In the genomic region with DNA sequence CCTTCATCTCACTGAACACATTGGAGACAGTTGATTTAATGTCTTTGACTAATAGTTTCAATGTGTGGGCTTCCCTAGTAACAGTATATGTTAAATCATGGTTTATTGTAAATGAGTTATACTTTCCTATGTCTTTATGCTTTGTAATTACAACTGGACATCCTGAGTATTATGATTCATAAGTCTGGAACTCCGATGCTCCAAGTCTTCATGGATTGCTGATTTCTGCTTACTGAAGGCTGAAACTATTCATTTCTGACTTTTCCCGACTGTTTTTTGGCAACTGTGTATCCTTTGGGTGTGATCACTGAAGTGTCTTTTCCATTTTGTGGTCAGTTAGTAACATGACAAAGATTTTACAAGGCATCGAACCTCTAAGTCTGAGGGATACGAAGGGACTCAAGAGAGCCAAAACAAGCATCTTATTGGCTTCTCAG, we compare ENCODE assay signal across 15 cellular contexts. TPM values are rescaled to one million over a fixed set of nuclear protein-coding genes. Genes with fewer than 3 reads are reported as not detected.
DNase-seq lines count a peak whose midpoint lies in the region; ATAC-seq, FAIRE-seq and TF ChIP-seq lines count a peak whose summit lies in the region.
"Had no signal": no experiment of that assay in that cellular context is flagged by ENCODE, and none has a peak within 500 bp of the region (broad histone marks: within the 10 kb centered on the region; RNA-seq: fewer than 3 reads in every experiment).

No MANE protein-coding gene starts in this region.

- POLR2A ChIA-PET in A549 (lab: Yijun Ruan, JAX) (no interaction called here), HCT116 (lab: Charles Lee) (no interaction called here)

- CTCF ChIA-PET in A549 (lab: Yijun Ruan, JAX) (interaction anchor here (2.4 kb wide), 1 partner anchor 94 kb away, joined by 6 read pairs; no protein-coding TSS in a partner anchor), HCT116 (lab: Charles Lee) (no interaction called here)

- ATAC-seq in A549 (peak; percentile 47 to 65; a peak in 4 of 6 replicates), HCT116 (no peak), HG03159 (IDR thresholded peaks at IDR 0.05; ENCODE audit: unreplicated experiment) (no peak)
- ATAC-seq: mucosa of descending colon; stimulated activated naive B cell treated with anti-CD40 and anti-IgM and Interleukin-4, amounts not matched to agents 10 μg/mL and 1 μg/mL and 100 μg/mL, for 72 hours had no signal

- H2AFZ ChIP-seq in HCT116 (ENCODE audit: low read depth, low read length, poor library complexity, severe bottlenecking), result peak overlapping the region; percentile 58

- DNase-seq in A549 (ENCODE audit: low read depth in 1 of 2, low spot score in 1 of 2) (peak in 1 of 2 experiments; percentile 38), HCT116 (ENCODE audit: low read depth, low spot score) (peak; percentile 40), amniotic stem cell (lab: John Stamatoyannopoulos, UW) (peak; percentile 92), glomerular endothelial cell (ENCODE audit: extremely low read depth, low read depth, low spot score) (peak; percentile 77), ecto neural progenitor cell (ENCODE audit: low spot score) (no peak), tibial artery (no peak)
- DNase-seq in central memory CD4-positive, alpha-beta T cell, result no peak
- DNase-seq: activated CD8-positive, alpha-beta memory T cell treated with anti-CD3 and anti-CD28 coated beads for 24 hours; amygdala; CD4-positive, CD25-positive, alpha-beta regulatory T cell; mucosa of descending colon; NCI-H526 treated with DMSO at 0.1 percent for 48 hours; stimulated activated naive B cell treated with anti-CD40 and anti-IgM and Interleukin-4, amounts not matched to agents 10 μg/mL and 1 μg/mL and 100 μg/mL, for 72 hours had no signal

- FAIRE-seq in A549 (lab: Jason Lieb, UNC), result no peak

- no peak overlapping the region for H3K9ac ChIP-seq in HCT116 (ENCODE audit: low read length)
- H3K9ac ChIP-seq: KMS-11 had no signal

- H3K9me2 ChIP-seq in HCT116 (ENCODE audit: insufficient read depth), result no peaks in the 10 kb centered on the region

- intact Hi-C loops in HCT116 (cut with micrococcal nuclease), result no loop called here
- intact Hi-C loops in tibial artery (cut with DNase I; ENCODE audit: low total_unique reads), result no loop called here

- H4K20me1 ChIP-seq in HCT116 (ENCODE audit: insufficient read depth), result no peaks in the 10 kb centered on the region

- TF ChIP-seq CTCF in A549 (IDR thresholded peaks at IDR 0.05), result no peak
- TF ChIP-seq CTCF in HCT116 (IDR thresholded peaks at IDR 0.05 in 2 of 3, conservative IDR thresholded peaks at IDR 0.05 in 1 of 3; ENCODE audit: borderline replicate concordance in 1 of 3, insufficient read depth in 1 of 3, low read depth in 2 of 3, low read length in 2 of 3), result no peak
- TF ChIP-seq CTCF in tibial artery (IDR thresholded peaks at IDR 0.05), result no peak

- 2% methylated on average over 4 of the region's 4 CpGs for WGBS in A549 (ENCODE audit: missing lambda C conversion rate)

- H3K4me3 ChIP-seq in A549, result no peak overlapping the region
- H3K4me3 ChIP-seq in HCT116 (replicated peaks in 1 of 2; ENCODE audit: low read depth in 1 of 2, low read length in 2 of 2), result no peak overlapping the region
- no peak overlapping the region for H3K4me3 ChIP-seq in tibial artery
- H3K4me3 ChIP-seq: mucosa of descending colon had no signal

- no peak for TF ChIP-seq POLR2A in A549 (IDR thresholded peaks at IDR 0.05; ENCODE audit: low read length)
- TF ChIP-seq POLR2A in HCT116 (IDR thresholded peaks at IDR 0.05; ENCODE audit: borderline replicate concordance, extremely low read depth, insufficient read depth, insufficient read length), result no peak

- TF ChIP-seq EP300 in A549 (IDR thresholded peaks at IDR 0.05), result no peak

- no TSS peak for BruUV-seq in HCT116 (replicated peaks; lab: Mats Ljungman, UMichigan)

- TF ChIP-seq RAD21 in A549 (conservative IDR thresholded peaks at IDR 0.05 in 1 of 2, IDR thresholded peaks at IDR 0.05 in 1 of 2) (no peak), HCT116 (IDR thresholded peaks at IDR 0.05; ENCODE audit: low read depth) (no peak)

- no peaks in the 10 kb centered on the region for H3K27me3 ChIP-seq in HCT116 (ENCODE audit: insufficient read depth, low read length)
- peaks cover 0 to 16% of the 10 kb centered on the region in 2 donors for H3K27me3 ChIP-seq in tibial artery

- no peaks in the 10 kb centered on the region for H3K9me3 ChIP-seq in A549
- no peaks in the 10 kb centered on the region for H3K9me3 ChIP-seq in HCT116 (ENCODE audit: control insufficient read depth in 1 of 2, insufficient read depth in 1 of 2, low read depth in 1 of 2, low read length in 2 of 2)
- H3K9me3 ChIP-seq in tibial artery, result no peaks in the 10 kb centered on the region
- H3K9me3 ChIP-seq: mucosa of descending colon had no signal

- no peaks in the 10 kb centered on the region for H3K79me2 ChIP-seq in HCT116 (ENCODE audit: insufficient read depth, low read length)

- H3K27ac ChIP-seq in A549, result peak overlapping the region; percentile 38 to 79; a peak in 5 of 6 replicates
- peak overlapping the region; percentile 35; the same call in 1 of the 2 replicates for H3K27ac ChIP-seq in HCT116 (ENCODE audit: low read depth, low read length)
- no peak overlapping the region for H3K27ac ChIP-seq in tibial artery
- H3K27ac ChIP-seq: KMS-11 had no signal

- H3K4me1 ChIP-seq in A549 (peaks cover 19% of the 10 kb centered on the region; the same call in 2 of the 3 replicates), HCT116 (ENCODE audit: control insufficient read depth in 1 of 2, insufficient read depth in 2 of 2, low read length in 2 of 2) (peaks cover 9 to 15% of the 10 kb centered on the region in 2 experiments), tibial artery (no peaks in the 10 kb centered on the region)

- no peaks in the 10 kb centered on the region for H3K36me3 ChIP-seq in HCT116 (ENCODE audit: control insufficient read depth in 1 of 2, insufficient read depth in 2 of 2, low read length in 2 of 2)
- H3K36me3 ChIP-seq in tibial artery, result no peaks in the 10 kb centered on the region

- RAD21 ChIA-PET in HCT116 (lab: Charles Lee; ENCODE audit: low non-redundant PET in 1 of 2, low total read pairs in 2 of 2, uncharacterized antibody in 2 of 2, unreplicated experiment in 2 of 2), result no interaction called here

- H3K4me2 ChIP-seq in A549 (peak overlapping the region; percentile 68), HCT116 (ENCODE audit: low read length) (peak overlapping the region; percentile 43)
- H3K4me2 ChIP-seq: KMS-11 had no signal

TF ChIP-seq in A549, 52 proteins besides CTCF, POLR2A, EP300 and RAD21:
- TF ChIP-seq HOXB5 (CRISPR knock-in tag; IDR thresholded peaks at IDR 0.05), result no peak
- peak; percentile 34 for TF ChIP-seq JUNB (IDR thresholded peaks at IDR 0.05)

TF ChIP-seq in HCT116, 20 proteins besides CTCF, POLR2A, EP300 and RAD21 (continues in another document):
- TF ChIP-seq SP1 (IDR thresholded peaks at IDR 0.05; ENCODE audit: low read depth) (peak; percentile 54), JUND (IDR thresholded peaks at IDR 0.05) (peak; percentile 46; the same call in 1 of the 2 replicates), CEBPB (IDR thresholded peaks at IDR 0.05; ENCODE audit: low read depth) (0 out of 2 replicates have a peak, but pooled peaks have one; percentile 19), ZFX (IDR thresholded peaks at IDR 0.05) (no peak), POLR2AphosphoS5 (IDR thresholded peaks at IDR 0.05; ENCODE audit: low read depth, low read length) (no peak), CBX3 (IDR thresholded peaks at IDR 0.05; ENCODE audit: low read depth) (peak; percentile 26; the same call in 1 of the 2 replicates), EGR1 (IDR thresholded peaks at IDR 0.05; ENCODE audit: low read depth) (no peak), EZH2 (IDR thresholded peaks at IDR 0.05) (no peak), EZH2phosphoT487 (IDR thresholded peaks at IDR 0.05; ENCODE audit: borderline replicate concordance) (no peak), FOSL1 (IDR thresholded peaks at IDR 0.05; ENCODE audit: low read depth) (peak; percentile 66), SIN3A (IDR thresholded peaks at IDR 0.05; ENCODE audit: low read depth) (no peak)

RNA-seq across cellular contexts. Expression of gene CD70, which starts 20.0 kb away (rescaled TPM):
- polyA plus RNA-seq in A549 (2011; rRNA removed), result 7.7 and 10.0 TPM in 2 replicates
- polyA plus RNA-seq in A549 (2012; cell fraction: cytosol; rRNA removed), result 19.2 and 29.9 TPM in 2 replicates
- polyA plus RNA-seq in A549 (2012; cell fraction: nucleus; rRNA removed), result 27.0 and 38.1 TPM in 2 replicates
- polyA plus RNA-seq in A549 (2017; fragmentation: RNase III; extraction: RNeasy Plus Mini Kit Qiagen cat#74134 plus additional on column Dnase treatment), result 25.0 to 43.3 TPM (median 35.7 TPM) in 3 replicates
- polyA minus RNA-seq in A549 (2011; rRNA and poly(A)+ RNA removed), result 4.9 and 5.6 TPM in 2 replicates
- total RNA-seq in HCT116 (2021; ENCODE audit: unreplicated experiment), result 2.1 TPM
- 1.2 and 1.6 TPM in 2 replicates for polyA plus RNA-seq in HCT116 (2012)
- 7.8 and 8.9 TPM in 2 replicates for total RNA-seq in glomerular endothelial cell

RNA-seq across cellular contexts. Expression of gene TNFSF14, which starts 59.0 kb away (rescaled TPM):
- polyA plus RNA-seq in A549 (2011; rRNA removed) (0.12 and 0.25 TPM in 2 replicates), A549 (2017; fragmentation: RNase III; extraction: RNeasy Plus Mini Kit Qiagen cat#74134 plus additional on column Dnase treatment) (0.40 to 0.49 TPM (median 0.46 TPM) in 3 replicates)
- polyA plus RNA-seq in A549 (2012; cell fraction: cytosol; rRNA removed), result 0.01 TPM in 2 replicates
- polyA plus RNA-seq in A549 (2012; cell fraction: nucleus; rRNA removed), result 0.29 and 0.66 TPM in 2 replicates
- polyA minus RNA-seq in A549 (2011; rRNA and poly(A)+ RNA removed), result not detected in 2 replicates
- total RNA-seq in HCT116 (2021; ENCODE audit: unreplicated experiment) (0.22 TPM), glomerular endothelial cell (not detected in 2 replicates)
- 0.03 TPM in 1 of 2 replicates, not detected in the other for polyA plus RNA-seq in HCT116 (2012)

Comparison
In these comparisons a context has a peak if more than half of its experiments do, and no peak if none do; other contexts are left out.
1. ATAC-seq: peak in A549 (2 of 2); none in HCT116 (single experiment) and HG03159 (single experiment).
2. DNase-seq: peak in HCT116 (single experiment), amniotic stem cell (single experiment) and glomerular endothelial cell (single experiment); none in central memory CD4-positive, alpha-beta T cell (single experiment), ecto neural progenitor cell (single experiment) and tibial artery (0 of 2).
3. H3K27ac ChIP-seq: peak in A549 (2 of 2) and HCT116 (single experiment); none in tibial artery (0 of 2).
4. Of the 6 proteins assayed by ChIP-seq in both A549 and HCT116: peak only in A549: none; only in HCT116: CEBPB; in both: none; in neither: 5.